ENCODE assay signal across 7 cellular contexts in the genomic region with DNA sequence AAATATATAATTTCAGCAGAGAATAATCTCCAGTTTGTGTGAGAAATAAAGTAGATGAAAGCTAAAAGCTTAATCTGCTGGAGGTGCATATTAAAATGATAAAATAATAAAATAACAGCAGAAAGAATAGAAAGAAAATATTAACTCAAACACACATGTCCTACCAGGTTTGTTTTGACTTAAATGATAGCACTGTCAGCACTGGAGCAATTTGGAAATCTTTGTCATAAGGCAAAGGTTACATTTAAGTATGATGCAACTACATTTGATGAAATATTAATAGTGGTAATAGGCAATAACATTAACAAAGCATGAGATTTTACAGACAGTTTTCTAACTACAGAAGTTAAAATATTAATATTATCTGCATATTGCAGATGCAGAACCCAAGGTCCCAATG.
"Had no signal": no experiment of that assay in that cellular context is flagged by ENCODE, and none has a peak within 500 bp of the region (broad histone marks: within the 10 kb centered on the region; RNA-seq: fewer than 3 reads in every experiment).

No MANE protein-coding gene starts in this region.

- H3K4me3 ChIP-seq: GM23338 had no signal

- DNase-seq: H9, HCEC 1CT, KBM-7 had no signal

- ATAC-seq: GM23338 had no signal

- H3K27ac ChIP-seq: HL-60 had no signal

- FAIRE-seq: H1, H54 had no signal

- H3K4me2 ChIP-seq: GM23338 had no signal

- H2AFZ ChIP-seq: GM23338 had no signal
